ENCODE assay signal across 27 cellular contexts in genomic region chr6:162814417-162814988, GRCh38.
"Had no signal": no experiment of that assay in that cellular context is flagged by ENCODE, and none has a peak within 500 bp of the region (broad histone marks: within the 10 kb centered on the region; RNA-seq: fewer than 3 reads in every experiment).

No MANE protein-coding gene starts in this region.

- H3K27ac ChIP-seq: brain microvascular endothelial cell, coronary artery, dorsolateral prefrontal cortex, gastrocnemius medialis, sigmoid colon, thoracic aorta, upper lobe of left lung had no signal

- H3K4me3 ChIP-seq: coronary artery, dorsolateral prefrontal cortex, gastrocnemius medialis, sigmoid colon, thoracic aorta, upper lobe of left lung had no signal

- H3K4me3 Mint-ChIP-seq: activated CD4-positive, alpha-beta memory T cell treated with anti-CD3 and anti-CD28 coated beads, Interleukin-2, amount 10 ng/mL, durations not matched to agents 7 days and 5 days; activated CD4-positive, alpha-beta T cell treated with anti-CD3 and anti-CD28 coated beads, Interleukin-2, amount 10 ng/mL, durations not matched to agents 7 days and 5 days; activated T-cell treated with anti-CD3 and anti-CD28 coated beads, Interleukin-2, amount 50 U/mL, for 4 hours; activated T-helper 17 cell treated with anti-CD3 and anti-CD28 coated beads, Interleukin-2, amount 50 U/mL, for 72 hours; effector memory CD8-positive, alpha-beta T cell; naive thymus-derived CD4-positive, alpha-beta T cell; stimulated activated effector memory CD8-positive, alpha-beta T cell treated with anti-CD3 and anti-CD28 coated beads, Interleukin-12 subunit alpha, Interleukin-12 subunit beta, amount 100 ng/mL, for 72 hours; stimulated activated naive CD8-positive, alpha-beta T cell treated with anti-CD3 and anti-CD28 coated beads, Interleukin-15, Interleukin-2, amounts not matched to agents 100 ng/mL and 50 ng/mL, for 24 hours; T-helper 17 cell had no signal

- H3K4me1 ChIP-seq: gastrocnemius medialis, sigmoid colon, upper lobe of left lung had no signal

- DNase-seq: activated CD4-positive, alpha-beta memory T cell treated with anti-CD3 and anti-CD28 coated beads, Interleukin-2, amount 10 ng/mL, durations not matched to agents 7 days and 5 days; activated CD4-positive, alpha-beta T cell treated with anti-CD3 and anti-CD28 coated beads for 1 hour; activated CD4-positive, alpha-beta T cell treated with anti-CD3 and anti-CD28 coated beads, Interleukin-2, amount 10 ng/mL, durations not matched to agents 7 days and 5 days; activated CD8-positive, alpha-beta memory T cell treated with anti-CD3 and anti-CD28 coated beads, Interleukin-2, amount 50 U/mL, for 48 hours; activated gamma-delta T cell treated with Interleukin-2 at 50 U/mL for 16 hours; activated naive CD4-positive, alpha-beta T cell treated with anti-CD3 and anti-CD28 coated beads, Interleukin-2, amount 50 U/mL, for 16 hours; activated T-cell treated with anti-CD3 and anti-CD28 coated beads, Interleukin-2, amount 50 U/mL, for 4 hours; amniotic stem cell; brain microvascular endothelial cell; dorsolateral prefrontal cortex; effector memory CD8-positive, alpha-beta T cell; erythroblast; gastrocnemius medialis; glutamatergic neuron; midbrain; naive thymus-derived CD4-positive, alpha-beta T cell; sigmoid colon; small intestine; stimulated activated CD4-positive, alpha-beta T cell treated with anti-CD3 and anti-CD28 coated beads, Interleukin-4, amount 100 ng/mL, for 24 hours; T-helper 17 cell had no signal

- H3K27ac Mint-ChIP-seq: activated CD4-positive, alpha-beta memory T cell treated with anti-CD3 and anti-CD28 coated beads, Interleukin-2, amount 10 ng/mL, durations not matched to agents 7 days and 5 days; activated CD4-positive, alpha-beta T cell treated with anti-CD3 and anti-CD28 coated beads, Interleukin-2, amount 10 ng/mL, durations not matched to agents 7 days and 5 days; activated T-helper 17 cell treated with anti-CD3 and anti-CD28 coated beads, Interleukin-2, amount 50 U/mL, for 72 hours; effector memory CD8-positive, alpha-beta T cell; naive thymus-derived CD4-positive, alpha-beta T cell; progenitor cell of endocrine pancreas; stimulated activated effector memory CD8-positive, alpha-beta T cell treated with anti-CD3 and anti-CD28 coated beads, Interleukin-12 subunit alpha, Interleukin-12 subunit beta, amount 100 ng/mL, for 72 hours; stimulated activated naive CD8-positive, alpha-beta T cell treated with anti-CD3 and anti-CD28 coated beads, Interleukin-15, Interleukin-2, amounts not matched to agents 100 ng/mL and 50 ng/mL, for 24 hours; T-helper 17 cell had no signal

- H3K9me3 ChIP-seq: gastrocnemius medialis, sigmoid colon, thoracic aorta, upper lobe of left lung had no signal

- H3K27me3 Mint-ChIP-seq: activated CD4-positive, alpha-beta memory T cell treated with anti-CD3 and anti-CD28 coated beads, Interleukin-2, amount 10 ng/mL, durations not matched to agents 7 days and 5 days; activated CD4-positive, alpha-beta T cell treated with anti-CD3 and anti-CD28 coated beads, Interleukin-2, amount 10 ng/mL, durations not matched to agents 7 days and 5 days; activated T-helper 17 cell treated with anti-CD3 and anti-CD28 coated beads, Interleukin-2, amount 50 U/mL, for 72 hours; effector memory CD8-positive, alpha-beta T cell; progenitor cell of endocrine pancreas; stimulated activated naive CD8-positive, alpha-beta T cell treated with anti-CD3 and anti-CD28 coated beads, Interleukin-15, Interleukin-2, amounts not matched to agents 100 ng/mL and 50 ng/mL, for 24 hours had no signal

- ATAC-seq: activated T-cell treated with anti-CD3 and anti-CD28 coated beads, Interleukin-2, amount 50 U/mL, for 4 hours; activated T-helper 17 cell treated with anti-CD3 and anti-CD28 coated beads, Interleukin-2, amount 50 U/mL, for 72 hours; effector memory CD8-positive, alpha-beta T cell; gastrocnemius medialis; naive thymus-derived CD4-positive, alpha-beta T cell; stimulated activated effector memory CD8-positive, alpha-beta T cell treated with anti-CD3 and anti-CD28 coated beads, Interleukin-12 subunit alpha, Interleukin-12 subunit beta, amount 100 ng/mL, for 72 hours; T-helper 17 cell had no signal

- H3K9me3 Mint-ChIP-seq: activated CD4-positive, alpha-beta memory T cell treated with anti-CD3 and anti-CD28 coated beads, Interleukin-2, amount 10 ng/mL, durations not matched to agents 7 days and 5 days; activated CD4-positive, alpha-beta T cell treated with anti-CD3 and anti-CD28 coated beads, Interleukin-2, amount 10 ng/mL, durations not matched to agents 7 days and 5 days had no signal

- H3K4me1 Mint-ChIP-seq: activated CD4-positive, alpha-beta memory T cell treated with anti-CD3 and anti-CD28 coated beads, Interleukin-2, amount 10 ng/mL, durations not matched to agents 7 days and 5 days; activated CD4-positive, alpha-beta T cell treated with anti-CD3 and anti-CD28 coated beads, Interleukin-2, amount 10 ng/mL, durations not matched to agents 7 days and 5 days; activated T-helper 17 cell treated with anti-CD3 and anti-CD28 coated beads, Interleukin-2, amount 50 U/mL, for 72 hours; naive thymus-derived CD4-positive, alpha-beta T cell; stimulated activated effector memory CD8-positive, alpha-beta T cell treated with anti-CD3 and anti-CD28 coated beads, Interleukin-12 subunit alpha, Interleukin-12 subunit beta, amount 100 ng/mL, for 72 hours; T-helper 17 cell had no signal

- H3K36me3 ChIP-seq: brain microvascular endothelial cell, gastrocnemius medialis, sigmoid colon, thoracic aorta, upper lobe of left lung had no signal

- H3K27me3 ChIP-seq: brain microvascular endothelial cell, dorsolateral prefrontal cortex, gastrocnemius medialis, sigmoid colon, upper lobe of left lung had no signal

- H3K36me3 Mint-ChIP-seq: naive thymus-derived CD4-positive, alpha-beta T cell; stimulated activated effector memory CD8-positive, alpha-beta T cell treated with anti-CD3 and anti-CD28 coated beads, Interleukin-12 subunit alpha, Interleukin-12 subunit beta, amount 100 ng/mL, for 72 hours had no signal
